In the genomic region with DNA sequence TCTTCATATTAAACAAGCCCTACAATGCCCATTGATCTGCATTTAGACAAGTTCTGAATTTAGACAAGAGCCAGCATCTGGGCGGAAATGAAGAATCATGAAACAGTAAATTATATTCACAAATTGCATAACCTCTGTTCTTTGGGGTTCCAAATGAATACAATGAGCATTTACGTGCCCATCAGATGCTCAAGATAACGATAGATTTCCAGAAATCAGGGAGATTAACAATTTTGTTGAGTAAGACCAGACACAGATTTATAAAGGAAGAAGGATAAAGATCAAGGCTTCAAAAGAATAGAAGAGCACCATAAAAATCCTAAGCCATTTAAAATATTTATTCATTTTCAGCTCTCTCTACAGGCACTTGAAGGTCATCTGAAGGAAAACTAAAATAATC, we compare ENCODE assay signal across 8 cellular contexts. TPM values are rescaled to one million over a fixed set of nuclear protein-coding genes. Genes with fewer than 3 reads are reported as not detected.
"Had no signal": no experiment of that assay in that cellular context is flagged by ENCODE, and none has a peak within 500 bp of the region (broad histone marks: within the 10 kb centered on the region; RNA-seq: fewer than 3 reads in every experiment).

No MANE protein-coding gene starts in this region.

- H3K4me3 Mint-ChIP-seq: H9, IgD-negative memory B cell had no signal

- H3K27me3 Mint-ChIP-seq: IgD-negative memory B cell had no signal

- H3K27ac Mint-ChIP-seq: H9, IgD-negative memory B cell had no signal

- DNase-seq: GM23248, H9, HCEC 1CT, KBM-7 had no signal

- ATAC-seq: HepG2 had no signal

- H3K4me1 Mint-ChIP-seq: IgD-negative memory B cell had no signal

- H3K36me3 Mint-ChIP-seq: IgD-negative memory B cell had no signal

- FAIRE-seq: H1, H54, HepG2 had no signal

RNA-seq across cellular contexts. Expression of a gene that starts 59.7 kb away (rescaled TPM):
- total RNA-seq: GM23248, H9, HepG2 had no signal
- polyA plus RNA-seq: GM23248, HepG2, IgD-negative memory B cell had no signal
